Comparison of ENCODE assay signal across 3 cellular contexts in the genomic region with DNA sequence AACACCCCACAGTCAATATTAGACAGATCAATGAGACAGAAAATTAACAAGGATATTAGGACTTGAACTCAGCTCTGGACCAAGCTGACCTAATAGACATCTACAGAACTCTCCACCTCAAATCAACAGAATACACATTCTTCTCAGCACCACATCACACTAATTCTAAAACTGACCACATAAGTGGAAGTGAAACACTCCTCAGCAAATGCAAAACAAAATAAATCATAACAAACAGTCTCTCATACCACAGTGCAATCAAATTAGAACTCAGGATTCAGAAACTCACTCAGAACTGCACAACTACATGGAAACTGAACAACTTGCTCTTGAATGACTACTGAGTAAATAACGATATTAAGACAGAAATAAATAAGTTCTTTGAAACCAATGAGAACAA. TPM values are rescaled to one million over a fixed set of nuclear protein-coding genes. Genes with fewer than 3 reads are reported as not detected.
"Had no signal": no experiment of that assay in that cellular context is flagged by ENCODE, and none has a peak within 500 bp of the region (broad histone marks: within the 10 kb centered on the region; RNA-seq: fewer than 3 reads in every experiment).

No MANE protein-coding gene starts in this region.

RNA-seq across cellular contexts. Expression of gene TAS2R43, which starts 19.1 kb away (rescaled TPM):
- total RNA-seq: MCF 10A had no signal
- polyA plus RNA-seq: aorta had no signal

RNA-seq across cellular contexts. Expression of gene TAS2R46, which starts 49.1 kb away (rescaled TPM):
- total RNA-seq: RPMI7951 had no signal
- polyA plus RNA-seq: aorta had no signal
